21 cellular contexts compared by ENCODE assay signal in genomic region chr22:43031617-43032016, GRCh38.
"Had no signal": no experiment of that assay in that cellular context is flagged by ENCODE, and none has a peak within 500 bp of the region (broad histone marks: within the 10 kb centered on the region; RNA-seq: fewer than 3 reads in every experiment).

No MANE protein-coding gene starts in this region.

- DNase-seq: activated CD4-positive, alpha-beta T cell treated with anti-CD3 and anti-CD28 coated beads for 1 hour; activated CD4-positive, alpha-beta T cell treated with anti-CD3 and anti-CD28 coated beads, Interleukin-2, amount 50 U/mL, for 1 hour; activated gamma-delta T cell treated with Interleukin-2 at 50 U/mL for 16 hours; activated T-cell treated with anti-CD3 and anti-CD28 coated beads, Interleukin-2, amount 50 U/mL, for 1 hour; colonic mucosa; dorsolateral prefrontal cortex; effector memory CD8-positive, alpha-beta T cell; gastrocnemius medialis; head of caudate nucleus; hypothalamus; left ventricle myocardium superior; mammary epithelial cell; ovary; psoas muscle; stimulated activated CD4-positive, alpha-beta T cell treated with anti-CD3 and anti-CD28 coated beads, Interleukin-4, amount 100 ng/mL, for 24 hours; stimulated activated naive CD4-positive, alpha-beta T cell treated with Interleukin-2 at 50 U/mL for 16 hours; upper lobe of left lung had no signal

- FAIRE-seq: bronchial epithelial cell had no signal

- H3K4me3 ChIP-seq: colonic mucosa, dorsolateral prefrontal cortex, esophagus muscularis mucosa, gastrocnemius medialis, ovary, psoas muscle, right atrium auricular region, thoracic aorta, upper lobe of left lung had no signal
